ENCODE assay signal across 8 cellular contexts in genomic region chr15:92226020-92226612, GRCh38.
DNase-seq lines count a peak whose midpoint lies in the region; ATAC-seq and TF ChIP-seq lines count a peak whose summit lies in the region.

No MANE protein-coding gene starts in this region.

- peaks cover 0 to 3% (median 1%) of the 10 kb centered on the region in 7 donors for H3K9me3 Mint-ChIP-seq in CD4-positive, CD25-positive, alpha-beta regulatory T cell
- peaks cover 15% of the 10 kb centered on the region for H3K9me3 Mint-ChIP-seq in WTC11
- no peaks in the 10 kb centered on the region for H3K9me3 Mint-ChIP-seq in CD4-positive, alpha-beta T cell

- H3K27ac ChIP-seq in CD4-positive, CD25-positive, alpha-beta regulatory T cell (ENCODE audit: insufficient read depth, low read length, poor library complexity, severe bottlenecking) = no peak overlapping the region
- H3K27ac ChIP-seq in CD4-positive, alpha-beta T cell (ENCODE audit: low read depth, low read length) = no peak overlapping the region

- no peaks in the 10 kb centered on the region for H3K4me1 Mint-ChIP-seq in CD4-positive, CD25-positive, alpha-beta regulatory T cell
- no peaks in the 10 kb centered on the region; the same call in 1 of the 2 replicates for H3K4me1 Mint-ChIP-seq in WTC11
- H3K4me1 Mint-ChIP-seq in CD4-positive, alpha-beta T cell (ENCODE audit: low read depth) = no peaks in the 10 kb centered on the region

- no peak overlapping the region for H3K4me3 Mint-ChIP-seq in CD4-positive, CD25-positive, alpha-beta regulatory T cell
- H3K4me3 Mint-ChIP-seq in WTC11 = no peak overlapping the region
- no peak overlapping the region for H3K4me3 Mint-ChIP-seq in CD4-positive, alpha-beta T cell

- intact Hi-C loops in CD4-positive, alpha-beta T cell (cut with DNase I, micrococcal nuclease) = loop anchor here in 1 of 2 experiments (5.0 kb wide), 1 partner anchor 129 kb away; no protein-coding TSS in a partner anchor

- POLR2A ChIA-PET in WTC11 (lab: Charles Lee) = no interaction called here
- POLR2A ChIA-PET in CD4-positive, alpha-beta T cell (lab: Charles Lee) = no interaction called here

- in situ Hi-C loops in HAP-1 (cut with MboI; ENCODE audit: low sequenced_read_pairs) = no loop called here

- CTCF ChIA-PET in WTC11 (lab: Charles Lee) = interaction anchor here (1.0 to 1.9 kb wide), 2 partner anchors 113 to 127 kb away, joined by 3 to 6 read pairs; no protein-coding TSS in a partner anchor
- CTCF ChIA-PET in CD4-positive, alpha-beta T cell (lab: Charles Lee) = no interaction called here

- no peaks in the 10 kb centered on the region for H3K4me1 ChIP-seq in CD4-positive, CD25-positive, alpha-beta regulatory T cell (ENCODE audit: control insufficient read depth, insufficient read depth, low read length, poor library complexity, severe bottlenecking)
- H3K4me1 ChIP-seq in HAP-1 = no peaks in the 10 kb centered on the region

- ATAC-seq in CD4-positive, CD25-positive, alpha-beta regulatory T cell (ENCODE audit: low read depth in 2 of 2) = no peak
- peak; percentile 97 for ATAC-seq in WTC11
- ATAC-seq in CD4-positive, alpha-beta T cell (ENCODE audit: poor library complexity) = no peak

- H3K36me3 ChIP-seq in CD4-positive, CD25-positive, alpha-beta regulatory T cell (ENCODE audit: control insufficient read depth, insufficient read depth, low read length) = no peaks in the 10 kb centered on the region
- H3K36me3 ChIP-seq in HAP-1 (replicated peaks) = no peaks in the 10 kb centered on the region

- no peak overlapping the region for H3K27ac Mint-ChIP-seq in CD4-positive, CD25-positive, alpha-beta regulatory T cell
- no peak overlapping the region for H3K27ac Mint-ChIP-seq in WTC11
- no peak overlapping the region for H3K27ac Mint-ChIP-seq in CD4-positive, alpha-beta T cell

- no peaks in the 10 kb centered on the region for H3K36me3 Mint-ChIP-seq in CD4-positive, CD25-positive, alpha-beta regulatory T cell
- no peaks in the 10 kb centered on the region for H3K36me3 Mint-ChIP-seq in WTC11
- H3K36me3 Mint-ChIP-seq in CD4-positive, alpha-beta T cell (ENCODE audit: low read depth) = no peaks in the 10 kb centered on the region

- H3K9me3 ChIP-seq in CD4-positive, CD25-positive, alpha-beta regulatory T cell (ENCODE audit: control insufficient read depth in 2 of 2, low read length in 2 of 2) = no peaks in the 10 kb centered on the region
- H3K9me3 ChIP-seq in HAP-1 = no peaks in the 10 kb centered on the region
- H3K9me3 ChIP-seq in CD4-positive, alpha-beta T cell (ENCODE audit: control insufficient read depth, low read length) = no peaks in the 10 kb centered on the region

- DNase-seq in CD4-positive, CD25-positive, alpha-beta regulatory T cell = peak in 2 of 3 donors; percentile 1 to 9
- DNase-seq in HAP-1 (ENCODE audit: low spot score in 2 of 2) (peak; percentile 3 to 11), WTC11 (ENCODE audit: low spot score) (peak; percentile 17), inferior parietal cortex (ENCODE audit: extremely low spot score) (peak; percentile 67), NCI-H2081 (lab: John Stamatoyannopoulos, UW) (no peak)
- DNase-seq in stimulated activated CD4-positive, alpha-beta T cell treated with anti-CD3 and anti-CD28 coated beads, Interleukin-15, amount 100 ng/mL, for 24 hours = no peak
- no peak for DNase-seq in activated CD4-positive, alpha-beta T cell treated with anti-CD3 and anti-CD28 coated beads, Interleukin-2, amount 50 U/mL, for 4 hours
- DNase-seq in CD4-positive, alpha-beta T cell = no peak

- no peak overlapping the region for H3K4me3 ChIP-seq in CD4-positive, CD25-positive, alpha-beta regulatory T cell (ENCODE audit: low read depth, low read length)
- H3K4me3 ChIP-seq in HAP-1 = no peak overlapping the region

- H3K27me3 Mint-ChIP-seq in CD4-positive, CD25-positive, alpha-beta regulatory T cell = peaks cover 18% of the 10 kb centered on the region
- no peaks in the 10 kb centered on the region for H3K27me3 Mint-ChIP-seq in WTC11 (ENCODE audit: low read depth)
- H3K27me3 Mint-ChIP-seq in CD4-positive, alpha-beta T cell = peaks cover 7% of the 10 kb centered on the region

- peaks cover 9% of the 10 kb centered on the region for H3K27me3 ChIP-seq in CD4-positive, CD25-positive, alpha-beta regulatory T cell (ENCODE audit: control insufficient read depth, insufficient read depth, low read length)
- H3K27me3 ChIP-seq in HAP-1 (ENCODE audit: low read depth) = no peaks in the 10 kb centered on the region; the same call in 1 of the 2 replicates
- H3K27me3 ChIP-seq in CD4-positive, alpha-beta T cell (ENCODE audit: control insufficient read depth, insufficient read depth, low read length) = peaks cover 4% of the 10 kb centered on the region

- TF ChIP-seq CTCF in WTC11 (IDR thresholded peaks at IDR 0.05) = peak; percentile 31; the same call in 1 of the 2 replicates
- TF ChIP-seq CTCF in CD4-positive, alpha-beta T cell (IDR thresholded peaks at IDR 0.05) = no peak

TF ChIP-seq in WTC11, 78 proteins besides CTCF, POLR2A, EP300 and RAD21 (continues in another document):
- TF ChIP-seq ZNF671 (CRISPR knock-in tag; IDR thresholded peaks at IDR 0.05) (no peak), ZNF281 (CRISPR knock-in tag; IDR thresholded peaks at IDR 0.05) (no peak), CBFB (CRISPR knock-in tag; IDR thresholded peaks at IDR 0.05; ENCODE audit: low read depth) (no peak), ESRRA (CRISPR knock-in tag; IDR thresholded peaks at IDR 0.05; ENCODE audit: borderline replicate concordance) (no peak), ZNF263 (CRISPR knock-in tag; IDR thresholded peaks at IDR 0.05; ENCODE audit: low read depth) (no peak), IRF1 (CRISPR knock-in tag; IDR thresholded peaks at IDR 0.05) (no peak), AR (CRISPR knock-in tag; IDR thresholded peaks at IDR 0.05) (no peak), ZMAT4 (CRISPR knock-in tag; IDR thresholded peaks at IDR 0.05) (no peak), SMAD3 (CRISPR knock-in tag; IDR thresholded peaks at IDR 0.05; ENCODE audit: borderline replicate concordance) (no peak), ZSCAN18 (CRISPR knock-in tag; IDR thresholded peaks at IDR 0.05) (no peak)

Comparison
In these comparisons a context has a peak if more than half of its experiments do, and no peak if none do; other contexts are left out.
1. DNase-seq: peak in CD4-positive, CD25-positive, alpha-beta regulatory T cell (2 of 3), HAP-1 (2 of 2), WTC11 (single experiment) and inferior parietal cortex (single experiment); none in NCI-H2081 (0 of 2), stimulated activated CD4-positive, alpha-beta T cell treated with anti-CD3 and anti-CD28 coated beads, Interleukin-15, amount 100 ng/mL, for 24 hours (single experiment), activated CD4-positive, alpha-beta T cell treated with anti-CD3 and anti-CD28 coated beads, Interleukin-2, amount 50 U/mL, for 4 hours (0 of 2) and CD4-positive, alpha-beta T cell (0 of 10).